8 cellular contexts compared by ENCODE assay signal in the genomic region with DNA sequence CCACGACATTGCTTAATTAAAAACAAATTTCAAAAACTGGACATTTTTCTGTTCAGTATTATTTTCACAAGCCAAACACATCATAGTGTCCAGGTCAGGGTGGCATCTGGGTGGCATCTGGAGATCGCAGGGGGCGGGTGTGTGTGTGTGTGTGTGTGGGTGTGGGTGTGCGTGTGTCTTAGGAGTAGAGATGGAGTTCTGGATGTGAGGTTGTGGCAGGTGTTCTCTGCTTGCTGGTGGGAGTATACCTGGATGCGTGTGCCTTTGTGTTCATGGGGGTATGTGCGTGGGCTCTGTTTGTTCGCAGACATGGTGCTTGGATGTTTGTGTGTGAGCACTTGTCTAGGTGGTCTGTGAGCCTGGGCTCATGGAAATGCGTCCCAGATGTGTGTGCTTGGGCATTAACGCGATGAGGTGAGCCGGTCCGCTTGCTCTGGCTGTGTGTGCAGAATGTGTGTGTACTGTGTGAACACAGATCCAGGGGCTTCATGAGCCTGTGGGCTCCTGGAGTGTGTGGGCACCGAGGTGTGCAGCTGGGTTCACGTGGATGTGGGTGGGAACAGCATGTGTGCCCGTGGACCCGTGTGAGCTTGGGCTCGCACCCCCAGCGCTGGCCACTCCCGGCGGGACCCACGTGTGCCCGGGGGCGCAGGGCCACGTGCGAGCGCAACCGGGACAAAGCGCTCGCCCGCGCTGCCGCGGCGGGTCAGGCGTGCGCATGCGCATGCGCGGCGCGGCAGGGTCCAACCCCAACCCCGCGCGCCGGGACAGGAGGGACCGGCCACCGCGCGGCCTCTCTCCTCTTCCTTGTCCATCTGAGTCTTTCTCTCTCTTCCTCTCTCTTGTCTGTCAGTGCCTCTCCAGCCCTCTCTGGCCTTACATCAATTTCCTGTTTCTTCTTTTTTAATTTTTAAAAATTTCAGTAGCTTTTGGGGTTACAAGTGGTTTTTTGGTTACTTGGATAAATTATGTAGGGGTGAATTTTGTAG.
DNase-seq lines count a peak whose midpoint lies in the region; ATAC-seq and TF ChIP-seq lines count a peak whose summit lies in the region.

No MANE protein-coding gene starts in this region.

- in situ Hi-C loops in mammary epithelial cell (cut with MboI; ENCODE audit: low sequenced_read_pairs in 2 of 2): loop anchor here (5.0 to 10.0 kb wide), 2 partner anchors 108 to 121 kb away; a partner anchor contains a TSS

- intact Hi-C loops in mammary epithelial cell (cut with micrococcal nuclease): loop anchor here (5.0 kb wide), 1 partner anchor 121 kb away; a partner anchor contains a TSS

- peak; percentile 45 to 77 for DNase-seq in NCI-H2081 (lab: John Stamatoyannopoulos, UW)
- no peak for DNase-seq in NCI-H2081 treated with DMSO at 0.1 percent for 48 hours (lab: John Stamatoyannopoulos, UW)
- DNase-seq in HT-29 (ENCODE audit: low spot score): peak; percentile 75
- DNase-seq in SJCRH30: peak; percentile 59 to 80
- peak; percentile 18 for DNase-seq in mammary epithelial cell
- peak; percentile 87 for DNase-seq in left kidney (ENCODE audit: low read depth, low spot score)
- peak; percentile 51 for DNase-seq in stimulated activated CD4-positive, alpha-beta T cell treated with anti-CD3 and anti-CD28 coated beads, Interleukin-4, amount 100 ng/mL, for 1 hour

- H3K79me2 ChIP-seq in mammary epithelial cell (ENCODE audit: insufficient read depth, low read length): no peaks in the 10 kb centered on the region

- H4K20me1 ChIP-seq in mammary epithelial cell (ENCODE audit: insufficient read depth, low read length): no peaks in the 10 kb centered on the region

- H3K9ac ChIP-seq in mammary epithelial cell (ENCODE audit: insufficient read depth, low read length): no peak overlapping the region

- peak overlapping the region; percentile 80 for H2AFZ ChIP-seq in mammary epithelial cell (ENCODE audit: low read depth, low read length)

- CTCF ChIA-PET in mammary epithelial cell (lab: Charles Lee; ENCODE audit: low non-redundant PET): no interaction called here

- no peak for ATAC-seq in GM19351 (IDR thresholded peaks at IDR 0.05; ENCODE audit: unreplicated experiment)

- H3K27ac ChIP-seq in SJCRH30 (no peak overlapping the region), mammary epithelial cell (ENCODE audit: insufficient read depth, low read depth, low read length) (no peak overlapping the region)

- peak overlapping the region; percentile 86 for H3K4me2 ChIP-seq in mammary epithelial cell (ENCODE audit: insufficient read depth, low read depth, low read length)

- dilution Hi-C loops in mammary epithelial cell (cut with HindIII; ENCODE audit: low sequenced_read_pairs): no loop called here

- H3K27me3 ChIP-seq in SJCRH30 (no peaks in the 10 kb centered on the region), mammary epithelial cell (ENCODE audit: insufficient read depth, low read length) (no peaks in the 10 kb centered on the region)

- H3K36me3 ChIP-seq in SJCRH30: no peaks in the 10 kb centered on the region; the same call in 1 of the 2 replicates
- H3K36me3 ChIP-seq in mammary epithelial cell (ENCODE audit: insufficient read depth, low read length): peaks cover 8% of the 10 kb centered on the region

- WGBS in mammary epithelial cell (ENCODE audit: low coverage, missing lambda C conversion rate): 17% methylated on average over 33 of the region's 49 CpGs

- H3K4me3 ChIP-seq in SJCRH30 (peak overlapping the region; percentile 29), mammary epithelial cell (replicated peaks in 1 of 3; ENCODE audit: insufficient read depth in 1 of 3, low read depth in 2 of 3, low read length in 3 of 3) (peak overlapping the region; percentile 31 to 37 (median 35))

- BruUV-seq in mammary epithelial cell (replicated peaks; lab: Mats Ljungman, UMichigan): no TSS peak

- H3K9me3 ChIP-seq in SJCRH30 (replicated peaks) (no peaks in the 10 kb centered on the region), mammary epithelial cell (replicated peaks; ENCODE audit: insufficient read depth, low read length) (no peaks in the 10 kb centered on the region)

- no peak for TF ChIP-seq CTCF in mammary epithelial cell (conservative IDR thresholded peaks at IDR 0.05 in 1 of 2, IDR thresholded peaks at IDR 0.05 in 1 of 2; ENCODE audit: extremely low read depth in 1 of 2, insufficient read depth in 1 of 2, low read depth in 1 of 2, low read length in 2 of 2)

- H3K4me1 ChIP-seq in SJCRH30 (peaks cover 16% of the 10 kb centered on the region), mammary epithelial cell (ENCODE audit: insufficient read depth, low read length) (peaks cover 15% of the 10 kb centered on the region)
